Comparison of ENCODE assay signal across 22 cellular contexts in the genomic region with DNA sequence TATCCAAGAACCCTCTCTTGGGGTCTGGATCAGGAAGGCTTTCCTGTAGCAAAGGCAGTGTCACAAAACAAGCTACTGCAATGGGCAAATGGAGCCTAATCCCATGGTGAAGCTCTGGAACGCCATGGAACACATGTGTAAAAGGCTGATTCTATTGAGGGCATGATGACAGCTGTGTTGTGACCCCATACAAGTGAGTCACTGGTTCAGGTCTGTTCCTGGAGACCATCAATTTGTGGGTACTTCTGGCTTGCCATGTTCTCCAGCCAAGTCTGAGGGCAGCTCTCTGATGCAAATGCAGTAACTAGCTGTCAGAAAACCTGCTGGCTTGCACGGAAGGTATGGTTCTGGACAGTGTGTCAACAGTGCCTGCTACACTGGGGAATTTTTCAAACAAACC.
"Had no signal": no experiment of that assay in that cellular context is flagged by ENCODE, and none has a peak within 500 bp of the region (broad histone marks: within the 10 kb centered on the region; RNA-seq: fewer than 3 reads in every experiment).

No MANE protein-coding gene starts in this region.

- H3K9me3 ChIP-seq: gastrocnemius medialis, ovary, psoas muscle, tibial artery had no signal

- H3K36me3 ChIP-seq: cardiac muscle cell, gastrocnemius medialis, left lung, ovary, spleen, suprapubic skin, tibial artery had no signal

- ATAC-seq: activated CD4-positive, alpha-beta T cell treated with anti-CD3 and anti-CD28 coated beads for 36 hours; gastrocnemius medialis; left lung; naive thymus-derived CD4-positive, alpha-beta T cell; psoas muscle had no signal

- DNase-seq: activated CD4-positive, alpha-beta T cell treated with anti-CD3 and anti-CD28 coated beads for 36 hours; activated CD4-positive, alpha-beta T cell treated with anti-CD3 and anti-CD28 coated beads, Interleukin-2, amount 50 U/mL, for 4 hours; activated CD4-positive, CD25-positive, alpha-beta regulatory T cell; activated CD8-positive, alpha-beta memory T cell treated with anti-CD3 and anti-CD28 coated beads for 24 hours; activated effector memory CD4-positive, alpha-beta T cell treated with Interleukin-2 at 50 U/mL for 16 hours; activated naive CD4-positive, alpha-beta T cell treated with Interleukin-2 at 50 U/mL for 16 hours; aorta; cerebellar nuclear complex; dorsolateral prefrontal cortex; gastrocnemius medialis; glutamatergic neuron; left lung; naive thymus-derived CD4-positive, alpha-beta T cell; ovary; psoas muscle; spleen; stimulated activated naive CD4-positive, alpha-beta T cell; tibial artery had no signal

- H3K27ac ChIP-seq: cardiac muscle cell, coronary artery, dorsolateral prefrontal cortex, gastrocnemius medialis, left lung, ovary, psoas muscle, spleen, suprapubic skin, tibial artery had no signal

- H3K27me3 ChIP-seq: cardiac muscle cell, dorsolateral prefrontal cortex, gastrocnemius medialis, left lung, ovary, spleen, suprapubic skin, tibial artery had no signal

- H3K4me1 ChIP-seq: gastrocnemius medialis, left lung, psoas muscle, spleen, suprapubic skin, tibial artery had no signal

- H3K4me3 ChIP-seq: cardiac muscle cell, coronary artery, dorsolateral prefrontal cortex, gastrocnemius medialis, left lung, lung, ovary, psoas muscle, spleen, suprapubic skin, tibial artery had no signal
